ENCODE assay signal across 7 cellular contexts in genomic region chr1:201016943-201017827, GRCh38. TPM values are rescaled to one million over a fixed set of nuclear protein-coding genes. Genes with fewer than 3 reads are reported as not detected.
DNase-seq lines count a peak whose midpoint lies in the region; ATAC-seq and TF ChIP-seq lines count a peak whose summit lies in the region.

No MANE protein-coding gene starts in this region.

- no peak overlapping the region for H3K4me2 ChIP-seq in osteoblast (ENCODE audit: insufficient read depth, low read length)

- no peak overlapping the region for H2AFZ ChIP-seq in osteoblast (ENCODE audit: low read length)

- H3K4me1 ChIP-seq in osteoblast (ENCODE audit: insufficient read depth, low read length) = no peaks in the 10 kb centered on the region

- H3K36me3 Mint-ChIP-seq in activated naive CD8-positive, alpha-beta T cell treated with anti-CD3 and anti-CD28 coated beads for 36 hours = peaks cover 24% of the 10 kb centered on the region

- H3K4me3 ChIP-seq in osteoblast (ENCODE audit: insufficient read depth, low read length) = no peak overlapping the region

- peaks cover 46% of the 10 kb centered on the region for H3K27me3 ChIP-seq in osteoblast (ENCODE audit: insufficient read depth, low read length)

- DNase-seq in activated naive CD8-positive, alpha-beta T cell treated with anti-CD3 and anti-CD28 coated beads for 36 hours = no peak
- DNase-seq in osteoblast (ENCODE audit: insufficient read length, low spot score, missing footprints) (peak; percentile 71), DMS53 treated with DMSO at 0.1 percent for 48 hours (lab: John Stamatoyannopoulos, UW; ENCODE audit: unreplicated experiment) (no peak), NCI-H1417 treated with DMSO at 0.1 percent for 48 hours (lab: John Stamatoyannopoulos, UW) (no peak), 8988T (no peak)

- no peaks in the 10 kb centered on the region for H3K9me3 Mint-ChIP-seq in activated naive CD8-positive, alpha-beta T cell treated with anti-CD3 and anti-CD28 coated beads for 36 hours

- peak; percentile 35 for ATAC-seq in GM18861 (IDR thresholded peaks at IDR 0.05; ENCODE audit: unreplicated experiment)
- peak; percentile 29 for ATAC-seq in HG03108 (IDR thresholded peaks at IDR 0.05; ENCODE audit: unreplicated experiment)

- H3K9me3 ChIP-seq in osteoblast (ENCODE audit: low read depth, low read length) = no peaks in the 10 kb centered on the region

- no peaks in the 10 kb centered on the region for H3K36me3 ChIP-seq in osteoblast (ENCODE audit: insufficient read depth, low read length)

- no peak for TF ChIP-seq CTCF in osteoblast (IDR thresholded peaks at IDR 0.05; ENCODE audit: extremely low read depth, low read depth, low read length)

- no peak overlapping the region for H3K27ac ChIP-seq in osteoblast (ENCODE audit: low read depth, low read length)

- H3K27ac Mint-ChIP-seq in activated naive CD8-positive, alpha-beta T cell treated with anti-CD3 and anti-CD28 coated beads for 36 hours = peak overlapping the region; percentile 100

- no peaks in the 10 kb centered on the region for H3K79me2 ChIP-seq in osteoblast (ENCODE audit: insufficient read depth, low read length)

- no peaks in the 10 kb centered on the region for H3K27me3 Mint-ChIP-seq in activated naive CD8-positive, alpha-beta T cell treated with anti-CD3 and anti-CD28 coated beads for 36 hours

- no peaks in the 10 kb centered on the region for H4K20me1 ChIP-seq in osteoblast (ENCODE audit: insufficient read depth, low read length)

- peaks cover 87% of the 10 kb centered on the region for H3K4me1 Mint-ChIP-seq in activated naive CD8-positive, alpha-beta T cell treated with anti-CD3 and anti-CD28 coated beads for 36 hours

- no peak overlapping the region for H3K4me3 Mint-ChIP-seq in activated naive CD8-positive, alpha-beta T cell treated with anti-CD3 and anti-CD28 coated beads for 36 hours

RNA-seq across cellular contexts. Expression of gene KIF21B, which starts 6.3 kb away (rescaled TPM):
- 10 to 100 TPM; 55.7 to 56.2 TPM for total RNA-seq in activated naive CD8-positive, alpha-beta T cell treated with anti-CD3 and anti-CD28 coated beads for 36 hours
- total RNA-seq in osteoblast = under 0.01 TPM in 2 replicates

Comparison
In these comparisons a context has a peak if more than half of its experiments do, and no peak if none do; other contexts are left out.
1. RNA of gene KIF21B, which starts 6.3 kb away (total RNA-seq): 55.7 to 56.2 TPM in activated naive CD8-positive, alpha-beta T cell treated with anti-CD3 and anti-CD28 coated beads for 36 hours; under 0.01 TPM in osteoblast; every median in the first group is over 10 times any median in the second.